In the genomic region with DNA sequence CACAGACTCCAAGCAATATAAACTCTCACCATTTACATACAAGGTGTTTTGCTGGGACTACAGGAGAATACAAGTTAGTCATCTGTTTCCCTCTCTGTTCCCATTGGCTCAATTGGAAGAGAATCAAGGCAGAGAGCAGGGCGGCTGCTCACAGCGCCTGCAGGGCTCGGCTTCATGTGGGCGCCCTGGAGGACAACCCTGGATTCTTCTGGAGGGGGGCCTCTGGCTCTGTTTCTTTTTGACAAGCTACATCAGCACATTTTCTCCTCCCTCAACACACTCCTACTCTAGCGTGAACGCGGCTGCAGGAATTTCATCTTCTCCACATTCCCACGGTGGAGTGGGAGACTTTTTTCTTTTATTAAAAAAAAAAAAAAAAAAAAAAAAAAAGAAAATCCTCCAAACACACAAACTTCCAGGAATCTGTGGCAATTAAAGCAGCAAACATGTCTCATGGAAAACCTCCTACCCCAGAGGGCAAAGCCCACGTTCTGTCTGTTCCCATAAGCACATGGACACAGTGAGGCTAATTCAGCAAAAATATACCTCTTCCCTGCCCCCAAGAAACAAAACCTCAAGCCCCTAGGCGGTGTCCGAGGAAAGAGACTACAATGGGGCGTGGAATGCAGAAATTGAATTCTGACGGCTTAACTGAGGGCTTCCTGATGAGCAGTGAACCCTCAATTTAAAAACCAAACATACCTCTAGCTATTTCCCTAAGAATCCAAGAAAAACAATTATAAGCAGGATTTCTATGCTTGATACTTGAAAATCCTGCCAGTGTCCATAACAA, we compare ENCODE assay signal across 2 cellular contexts.
TF ChIP-seq lines count a peak whose summit lies in the region.

No MANE protein-coding gene starts in this region.

TF ChIP-seq in liver, 16 proteins besides CTCF, POLR2A, EP300 and RAD21:
- TF ChIP-seq GABPA (IDR thresholded peaks at IDR 0.05 in 1 of 2, conservative IDR thresholded peaks at IDR 0.05 in 1 of 2) = no peak
- TF ChIP-seq RXRA (IDR thresholded peaks at IDR 0.05) = peak in 1 of 2 donors; percentile 6
TF ChIP-seq in liver: peak in this region for 1.

TF ChIP-seq in HepG2, 621 proteins besides CTCF, POLR2A, EP300 and RAD21:
- no peak for TF ChIP-seq ASH2L (IDR thresholded peaks at IDR 0.05; ENCODE audit: insufficient read length, low read depth, low read length)
- TF ChIP-seq, protein P1, sequence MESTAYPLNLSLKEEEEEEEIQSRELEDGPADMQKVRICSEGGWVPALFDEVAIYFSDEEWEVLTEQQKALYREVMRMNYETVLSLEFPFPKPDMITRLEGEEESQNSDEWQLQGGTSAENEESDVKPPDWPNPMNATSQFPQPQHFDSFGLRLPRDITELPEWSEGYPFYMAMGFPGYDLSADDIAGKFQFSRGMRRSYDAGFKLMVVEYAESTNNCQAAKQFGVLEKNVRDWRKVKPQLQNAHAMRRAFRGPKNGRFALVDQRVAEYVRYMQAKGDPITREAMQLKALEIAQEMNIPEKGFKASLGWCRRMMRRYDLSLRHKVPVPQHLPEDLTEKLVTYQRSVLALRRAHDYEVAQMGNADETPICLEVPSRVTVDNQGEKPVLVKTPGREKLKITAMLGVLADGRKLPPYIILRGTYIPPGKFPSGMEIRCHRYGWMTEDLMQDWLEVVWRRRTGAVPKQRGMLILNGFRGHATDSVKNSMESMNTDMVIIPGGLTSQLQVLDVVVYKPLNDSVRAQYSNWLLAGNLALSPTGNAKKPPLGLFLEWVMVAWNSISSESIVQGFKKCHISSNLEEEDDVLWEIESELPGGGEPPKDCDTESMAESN (CRISPR knock-in tag; conservative IDR thresholded peaks at IDR 0.05) = no peak
- no peak for TF ChIP-seq HNF4A (CRISPR knock-in tag; IDR thresholded peaks at IDR 0.05)
- TF ChIP-seq HCFC1 (IDR thresholded peaks at IDR 0.05; ENCODE audit: low read depth, low read length) = no peak
- TF ChIP-seq, protein P2, sequence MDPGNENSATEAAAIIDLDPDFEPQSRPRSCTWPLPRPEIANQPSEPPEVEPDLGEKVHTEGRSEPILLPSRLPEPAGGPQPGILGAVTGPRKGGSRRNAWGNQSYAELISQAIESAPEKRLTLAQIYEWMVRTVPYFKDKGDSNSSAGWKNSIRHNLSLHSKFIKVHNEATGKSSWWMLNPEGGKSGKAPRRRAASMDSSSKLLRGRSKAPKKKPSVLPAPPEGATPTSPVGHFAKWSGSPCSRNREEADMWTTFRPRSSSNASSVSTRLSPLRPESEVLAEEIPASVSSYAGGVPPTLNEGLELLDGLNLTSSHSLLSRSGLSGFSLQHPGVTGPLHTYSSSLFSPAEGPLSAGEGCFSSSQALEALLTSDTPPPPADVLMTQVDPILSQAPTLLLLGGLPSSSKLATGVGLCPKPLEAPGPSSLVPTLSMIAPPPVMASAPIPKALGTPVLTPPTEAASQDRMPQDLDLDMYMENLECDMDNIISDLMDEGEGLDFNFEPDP (CRISPR knock-in tag; conservative IDR thresholded peaks at IDR 0.05) = no peak
- TF ChIP-seq, protein P3, sequence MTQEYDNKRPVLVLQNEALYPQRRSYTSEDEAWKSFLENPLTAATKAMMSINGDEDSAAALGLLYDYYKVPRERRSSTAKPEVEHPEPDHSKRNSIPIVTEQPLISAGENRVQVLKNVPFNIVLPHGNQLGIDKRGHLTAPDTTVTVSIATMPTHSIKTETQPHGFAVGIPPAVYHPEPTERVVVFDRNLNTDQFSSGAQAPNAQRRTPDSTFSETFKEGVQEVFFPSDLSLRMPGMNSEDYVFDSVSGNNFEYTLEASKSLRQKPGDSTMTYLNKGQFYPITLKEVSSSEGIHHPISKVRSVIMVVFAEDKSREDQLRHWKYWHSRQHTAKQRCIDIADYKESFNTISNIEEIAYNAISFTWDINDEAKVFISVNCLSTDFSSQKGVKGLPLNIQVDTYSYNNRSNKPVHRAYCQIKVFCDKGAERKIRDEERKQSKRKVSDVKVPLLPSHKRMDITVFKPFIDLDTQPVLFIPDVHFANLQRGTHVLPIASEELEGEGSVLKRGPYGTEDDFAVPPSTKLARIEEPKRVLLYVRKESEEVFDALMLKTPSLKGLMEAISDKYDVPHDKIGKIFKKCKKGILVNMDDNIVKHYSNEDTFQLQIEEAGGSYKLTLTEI (CRISPR knock-in tag; conservative IDR thresholded peaks at IDR 0.05) = no peak
- TF ChIP-seq, protein P4, sequence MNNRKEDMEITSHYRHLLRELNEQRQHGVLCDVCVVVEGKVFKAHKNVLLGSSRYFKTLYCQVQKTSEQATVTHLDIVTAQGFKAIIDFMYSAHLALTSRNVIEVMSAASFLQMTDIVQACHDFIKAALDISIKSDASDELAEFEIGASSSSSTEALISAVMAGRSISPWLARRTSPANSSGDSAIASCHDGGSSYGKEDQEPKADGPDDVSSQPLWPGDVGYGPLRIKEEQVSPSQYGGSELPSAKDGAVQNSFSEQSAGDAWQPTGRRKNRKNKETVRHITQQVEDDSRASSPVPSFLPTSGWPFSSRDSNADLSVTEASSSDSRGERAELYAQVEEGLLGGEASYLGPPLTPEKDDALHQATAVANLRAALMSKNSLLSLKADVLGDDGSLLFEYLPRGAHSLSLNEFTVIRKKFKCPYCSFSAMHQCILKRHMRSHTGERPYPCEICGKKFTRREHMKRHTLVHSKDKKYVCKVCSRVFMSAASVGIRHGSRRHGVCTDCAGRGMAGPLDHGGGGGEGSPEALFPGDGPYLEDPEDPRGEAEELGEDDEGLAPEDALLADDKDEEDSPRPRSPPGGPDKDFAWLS (CRISPR knock-in tag; IDR thresholded peaks at IDR 0.05; ENCODE audit: borderline replicate concordance) = no peak
- TF ChIP-seq AKAP8 (CRISPR knock-in tag; IDR thresholded peaks at IDR 0.05) = no peak
- TF ChIP-seq, protein P5, sequence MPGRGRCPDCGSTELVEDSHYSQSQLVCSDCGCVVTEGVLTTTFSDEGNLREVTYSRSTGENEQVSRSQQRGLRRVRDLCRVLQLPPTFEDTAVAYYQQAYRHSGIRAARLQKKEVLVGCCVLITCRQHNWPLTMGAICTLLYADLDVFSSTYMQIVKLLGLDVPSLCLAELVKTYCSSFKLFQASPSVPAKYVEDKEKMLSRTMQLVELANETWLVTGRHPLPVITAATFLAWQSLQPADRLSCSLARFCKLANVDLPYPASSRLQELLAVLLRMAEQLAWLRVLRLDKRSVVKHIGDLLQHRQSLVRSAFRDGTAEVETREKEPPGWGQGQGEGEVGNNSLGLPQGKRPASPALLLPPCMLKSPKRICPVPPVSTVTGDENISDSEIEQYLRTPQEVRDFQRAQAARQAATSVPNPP (CRISPR knock-in tag; IDR thresholded peaks at IDR 0.05) = no peak
- no peak for TF ChIP-seq SCMH1 (CRISPR knock-in tag; IDR thresholded peaks at IDR 0.05; ENCODE audit: borderline replicate concordance)
- TF ChIP-seq ATAD3A (CRISPR knock-in tag; IDR thresholded peaks at IDR 0.05) = no peak
- TF ChIP-seq, protein P6, sequence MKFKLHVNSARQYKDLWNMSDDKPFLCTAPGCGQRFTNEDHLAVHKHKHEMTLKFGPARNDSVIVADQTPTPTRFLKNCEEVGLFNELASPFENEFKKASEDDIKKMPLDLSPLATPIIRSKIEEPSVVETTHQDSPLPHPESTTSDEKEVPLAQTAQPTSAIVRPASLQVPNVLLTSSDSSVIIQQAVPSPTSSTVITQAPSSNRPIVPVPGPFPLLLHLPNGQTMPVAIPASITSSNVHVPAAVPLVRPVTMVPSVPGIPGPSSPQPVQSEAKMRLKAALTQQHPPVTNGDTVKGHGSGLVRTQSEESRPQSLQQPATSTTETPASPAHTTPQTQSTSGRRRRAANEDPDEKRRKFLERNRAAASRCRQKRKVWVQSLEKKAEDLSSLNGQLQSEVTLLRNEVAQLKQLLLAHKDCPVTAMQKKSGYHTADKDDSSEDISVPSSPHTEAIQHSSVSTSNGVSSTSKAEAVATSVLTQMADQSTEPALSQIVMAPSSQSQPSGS (CRISPR knock-in tag; IDR thresholded peaks at IDR 0.05) = no peak
- TF ChIP-seq, protein P7, sequence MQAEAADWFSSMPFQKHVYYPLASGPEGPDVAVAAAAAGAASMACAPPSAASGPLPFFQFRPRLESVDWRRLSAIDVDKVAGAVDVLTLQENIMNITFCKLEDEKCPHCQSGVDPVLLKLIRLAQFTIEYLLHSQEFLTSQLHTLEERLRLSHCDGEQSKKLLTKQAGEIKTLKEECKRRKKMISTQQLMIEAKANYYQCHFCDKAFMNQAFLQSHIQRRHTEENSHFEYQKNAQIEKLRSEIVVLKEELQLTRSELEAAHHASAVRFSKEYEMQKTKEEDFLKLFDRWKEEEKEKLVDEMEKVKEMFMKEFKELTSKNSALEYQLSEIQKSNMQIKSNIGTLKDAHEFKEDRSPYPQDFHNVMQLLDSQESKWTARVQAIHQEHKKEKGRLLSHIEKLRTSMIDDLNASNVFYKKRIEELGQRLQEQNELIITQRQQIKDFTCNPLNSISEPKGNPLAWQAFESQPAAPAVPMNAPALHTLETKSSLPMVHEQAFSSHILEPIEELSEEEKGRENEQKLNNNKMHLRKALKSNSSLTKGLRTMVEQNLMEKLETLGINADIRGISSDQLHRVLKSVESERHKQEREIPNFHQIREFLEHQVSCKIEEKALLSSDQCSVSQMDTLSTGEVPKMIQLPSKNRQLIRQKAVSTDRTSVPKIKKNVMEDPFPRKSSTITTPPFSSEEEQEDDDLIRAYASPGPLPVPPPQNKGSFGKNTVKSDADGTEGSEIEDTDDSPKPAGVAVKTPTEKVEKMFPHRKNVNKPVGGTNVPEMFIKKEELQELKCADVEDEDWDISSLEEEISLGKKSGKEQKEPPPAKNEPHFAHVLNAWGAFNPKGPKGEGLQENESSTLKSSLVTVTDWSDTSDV (CRISPR knock-in tag; IDR thresholded peaks at IDR 0.05) = no peak
- no peak for TF ChIP-seq IKZF4 (CRISPR knock-in tag; IDR thresholded peaks at IDR 0.05; ENCODE audit: borderline replicate concordance, low read depth, not compliant biosample characterization)
- TF ChIP-seq FOXA1 (IDR thresholded peaks at IDR 0.05) = no peak
- no peak for TF ChIP-seq FOXA1 (CRISPR knock-in tag; IDR thresholded peaks at IDR 0.05)
- TF ChIP-seq PHB2 (IDR thresholded peaks at IDR 0.05; ENCODE audit: partially characterized antibody) = no peak
- TF ChIP-seq, protein P8, sequence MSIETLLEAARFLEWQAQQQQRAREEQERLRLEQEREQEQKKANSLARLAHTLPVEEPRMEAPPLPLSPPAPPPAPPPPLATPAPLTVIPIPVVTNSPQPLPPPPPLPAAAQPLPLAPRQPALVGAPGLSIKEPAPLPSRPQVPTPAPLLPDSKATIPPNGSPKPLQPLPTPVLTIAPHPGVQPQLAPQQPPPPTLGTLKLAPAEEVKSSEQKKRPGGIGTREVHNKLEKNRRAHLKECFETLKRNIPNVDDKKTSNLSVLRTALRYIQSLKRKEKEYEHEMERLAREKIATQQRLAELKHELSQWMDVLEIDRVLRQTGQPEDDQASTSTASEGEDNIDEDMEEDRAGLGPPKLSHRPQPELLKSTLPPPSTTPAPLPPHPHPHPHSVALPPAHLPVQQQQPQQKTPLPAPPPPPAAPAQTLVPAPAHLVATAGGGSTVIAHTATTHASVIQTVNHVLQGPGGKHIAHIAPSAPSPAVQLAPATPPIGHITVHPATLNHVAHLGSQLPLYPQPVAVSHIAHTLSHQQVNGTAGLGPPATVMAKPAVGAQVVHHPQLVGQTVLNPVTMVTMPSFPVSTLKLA (IDR thresholded peaks at IDR 0.05) = no peak
